In the genomic region with DNA sequence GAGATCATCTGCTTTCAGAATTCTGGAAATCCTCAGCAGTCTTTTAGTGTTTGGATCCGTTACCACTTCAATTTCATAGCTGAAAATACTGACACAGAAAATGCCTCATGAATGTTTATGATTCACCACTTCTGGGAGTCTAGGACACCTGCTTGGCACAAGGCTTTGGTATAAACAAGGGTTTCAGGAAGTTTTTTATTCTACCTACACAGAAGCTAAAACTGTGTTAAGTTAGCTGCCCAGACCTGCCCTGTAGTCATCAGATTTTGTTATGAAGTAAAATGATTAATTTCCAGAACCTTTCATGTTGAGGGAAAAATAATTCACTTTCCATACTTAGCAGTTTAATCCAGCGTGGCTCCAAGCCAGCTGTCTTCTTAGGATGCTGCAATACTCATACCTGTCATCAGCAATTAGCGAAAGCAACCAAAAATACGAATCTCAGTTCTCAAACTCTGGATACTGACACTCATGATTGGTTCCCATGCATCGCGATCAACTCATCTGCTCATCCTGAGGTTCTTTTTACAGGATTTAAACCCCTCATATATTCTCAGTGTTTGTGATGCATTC, we compare ENCODE assay signal across 1 cellular context.
TF ChIP-seq lines count a peak whose summit lies in the region.

No MANE protein-coding gene starts in this region.

TF ChIP-seq in SK-N-SH, 30 proteins besides CTCF, POLR2A, EP300 and RAD21 (continued from another document):
- TF ChIP-seq, protein P1, sequence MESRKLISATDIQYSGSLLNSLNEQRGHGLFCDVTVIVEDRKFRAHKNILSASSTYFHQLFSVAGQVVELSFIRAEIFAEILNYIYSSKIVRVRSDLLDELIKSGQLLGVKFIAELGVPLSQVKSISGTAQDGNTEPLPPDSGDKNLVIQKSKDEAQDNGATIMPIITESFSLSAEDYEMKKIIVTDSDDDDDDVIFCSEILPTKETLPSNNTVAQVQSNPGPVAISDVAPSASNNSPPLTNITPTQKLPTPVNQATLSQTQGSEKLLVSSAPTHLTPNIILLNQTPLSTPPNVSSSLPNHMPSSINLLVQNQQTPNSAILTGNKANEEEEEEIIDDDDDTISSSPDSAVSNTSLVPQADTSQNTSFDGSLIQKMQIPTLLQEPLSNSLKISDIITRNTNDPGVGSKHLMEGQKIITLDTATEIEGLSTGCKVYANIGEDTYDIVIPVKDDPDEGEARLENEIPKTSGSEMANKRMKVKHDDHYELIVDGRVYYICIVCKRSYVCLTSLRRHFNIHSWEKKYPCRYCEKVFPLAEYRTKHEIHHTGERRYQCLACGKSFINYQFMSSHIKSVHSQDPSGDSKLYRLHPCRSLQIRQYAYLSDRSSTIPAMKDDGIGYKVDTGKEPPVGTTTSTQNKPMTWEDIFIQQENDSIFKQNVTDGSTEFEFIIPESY (IDR thresholded peaks at IDR 0.05; ENCODE audit: borderline replicate concordance, low read depth) = no peak
